22 cellular contexts compared by ENCODE assay signal in genomic region chr3:172696357-172696756, GRCh38.
"Had no signal": no experiment of that assay in that cellular context is flagged by ENCODE, and none has a peak within 500 bp of the region (broad histone marks: within the 10 kb centered on the region; RNA-seq: fewer than 3 reads in every experiment).

No MANE protein-coding gene starts in this region.

- H3K9me3 ChIP-seq: neutrophil, ovary, psoas muscle, right atrium auricular region, suprapubic skin, tibial nerve had no signal

- DNase-seq: activated CD4-positive, alpha-beta memory T cell treated with anti-CD3 and anti-CD28 coated beads for 36 hours; activated CD4-positive, alpha-beta T cell treated with anti-CD3 and anti-CD28 coated beads for 48 hours; activated effector memory CD4-positive, alpha-beta T cell treated with Interleukin-2 at 50 U/mL for 16 hours; activated naive CD4-positive, alpha-beta T cell treated with anti-CD3 and anti-CD28 coated beads for 36 hours; activated T-cell treated with anti-CD3 and anti-CD28 coated beads, Interleukin-2, amount 50 U/mL, for 72 hours; anterior cingulate cortex; effector memory CD4-positive, alpha-beta T cell; glutamatergic neuron; hippocampal formation; kidney glomerular epithelial cell; left ventricle myocardium superior; ovary; psoas muscle; stimulated activated CD4-positive, alpha-beta T cell treated with anti-CD3 and anti-CD28 coated beads, Interleukin-12 subunit alpha, Interleukin-12 subunit beta, amount 100 ng/mL, for 4 hours; stimulated activated naive CD8-positive, alpha-beta T cell treated with anti-CD3 and anti-CD28 coated beads, Interleukin-15, amount 100 ng/mL, for 72 hours had no signal

- FAIRE-seq: frontal cortex, urothelium cell line had no signal

- H3K27me3 ChIP-seq: neutrophil, ovary, right atrium auricular region, suprapubic skin, tibial nerve had no signal

- H3K4me1 ChIP-seq: psoas muscle had no signal

- ATAC-seq: activated T-cell treated with anti-CD3 and anti-CD28 coated beads, Interleukin-2, amount 50 U/mL, for 72 hours; esophagus mucosa; left ventricle myocardium superior; psoas muscle; stimulated activated naive CD8-positive, alpha-beta T cell treated with anti-CD3 and anti-CD28 coated beads, Interleukin-15, amount 100 ng/mL, for 72 hours had no signal

- H3K36me3 ChIP-seq: neutrophil, ovary, right atrium auricular region, suprapubic skin, tibial nerve had no signal

- H3K4me3 ChIP-seq: ovary, psoas muscle, right atrium auricular region, suprapubic skin, tibial nerve had no signal

- H3K27ac ChIP-seq: neutrophil, ovary, psoas muscle, right atrium auricular region, suprapubic skin, tibial nerve had no signal
